13 cellular contexts compared by ENCODE assay signal in the genomic region with DNA sequence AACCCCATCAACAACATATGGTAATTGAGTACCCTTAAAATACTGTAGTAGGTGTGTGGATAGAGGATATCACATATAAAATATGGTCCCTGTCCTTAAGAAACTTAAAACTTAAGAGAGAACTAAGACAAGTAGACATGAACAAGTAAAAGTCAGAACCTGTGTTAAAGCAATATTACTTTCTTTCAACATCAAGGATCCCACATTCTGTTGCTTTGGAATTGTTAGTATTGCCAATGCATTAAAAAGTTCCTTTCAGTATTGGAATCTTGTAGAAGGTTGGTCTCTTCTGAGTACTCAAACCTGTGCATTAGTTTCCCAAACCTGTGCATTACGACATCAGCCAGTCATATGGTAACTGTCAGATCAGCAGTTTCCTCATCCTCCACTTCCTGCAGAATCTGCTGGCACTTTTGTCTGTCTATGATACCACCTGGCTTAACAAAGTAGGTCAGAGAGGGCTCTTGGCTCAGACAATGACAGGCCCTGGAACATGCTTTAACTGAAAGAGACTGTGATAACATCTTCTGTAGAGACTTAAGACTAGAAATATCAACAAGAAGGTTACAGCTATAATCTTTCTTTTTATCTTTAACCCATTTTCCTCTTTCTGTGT. TPM values are rescaled to one million over a fixed set of nuclear protein-coding genes. Genes with fewer than 3 reads are reported as not detected.
A peak's percentile ranks its signal among the peaks of the same experiment; 100 is the strongest.
DNase-seq lines count a peak whose midpoint lies in the region; ATAC-seq, FAIRE-seq and TF ChIP-seq lines count a peak whose summit lies in the region.
"Had no signal": no experiment of that assay in that cellular context is flagged by ENCODE, and none has a peak within 500 bp of the region (broad histone marks: within the 10 kb centered on the region; RNA-seq: fewer than 3 reads in every experiment).

No MANE protein-coding gene starts in this region.

- H3K27ac Mint-ChIP-seq in CD4-positive, alpha-beta memory T cell = peak overlapping the region; percentile 30 to 93 (median 81)

- peaks cover 2 to 14% (median 12%) of the 10 kb centered on the region in 4 donors for H3K4me1 Mint-ChIP-seq in CD4-positive, alpha-beta memory T cell

- no peaks in the 10 kb centered on the region for H3K27me3 ChIP-seq in CD4-positive, alpha-beta memory T cell (ENCODE audit: insufficient read depth, low read length)
- H3K27me3 ChIP-seq in RWPE2 (ENCODE audit: insufficient read depth, poor library complexity, severe bottlenecking) = no peaks in the 10 kb centered on the region
- H3K27me3 ChIP-seq: right lobe of liver, testis had no signal

- DNase-seq in A549 (ENCODE audit: low read depth in 1 of 2, low spot score in 1 of 2) (no peak), RWPE2 (ENCODE audit: low spot score) (no peak), HTR-8/SVneo (ENCODE audit: insufficient read length, low spot score) (no peak), NCI-H2171 treated with DMSO at 0.1 percent for 48 hours (lab: John Stamatoyannopoulos, UW) (no peak)
- peak; percentile 37 to 77 (median 62) for DNase-seq in CD4-positive, alpha-beta memory T cell
- peak; percentile 66 for DNase-seq in central memory CD4-positive, alpha-beta T cell
- DNase-seq: Caco-2, NCI-H1436 treated with DMSO at 0.1 percent for 48 hours, right lobe of liver, testis had no signal

- TF ChIP-seq RAD21 in A549 (conservative IDR thresholded peaks at IDR 0.05 in 1 of 2, IDR thresholded peaks at IDR 0.05 in 1 of 2) = no peak

- TF ChIP-seq EP300 in A549 (IDR thresholded peaks at IDR 0.05) = no peak

- H3K9me3 ChIP-seq in A549 = no peaks in the 10 kb centered on the region
- H3K9me3 ChIP-seq in CD4-positive, alpha-beta memory T cell (ENCODE audit: control insufficient read depth in 1 of 2, low read length in 2 of 2) = no peaks in the 10 kb centered on the region
- no peaks in the 10 kb centered on the region for H3K9me3 ChIP-seq in RWPE2 (ENCODE audit: severe bottlenecking)
- H3K9me3 ChIP-seq: Caco-2, right lobe of liver, testis had no signal

- FAIRE-seq in A549 (lab: Jason Lieb, UNC) (no peak), HTR-8/SVneo (lab: Jason Lieb, UNC) (no peak)
- FAIRE-seq: endometrium had no signal

- H3K4me3 Mint-ChIP-seq in CD4-positive, alpha-beta memory T cell = peak overlapping the region in 1 of 8 donors; percentile 10

- no peaks in the 10 kb centered on the region for H3K27me3 Mint-ChIP-seq in CD4-positive, alpha-beta memory T cell

- H3K27ac ChIP-seq in A549 = no peak overlapping the region
- H3K27ac ChIP-seq in CD4-positive, alpha-beta memory T cell (ENCODE audit: low read depth, low read length) = no peak overlapping the region
- no peak overlapping the region for H3K27ac ChIP-seq in RWPE2 (ENCODE audit: poor library complexity, severe bottlenecking)
- H3K27ac ChIP-seq: right lobe of liver, testis had no signal

- H3K36me3 Mint-ChIP-seq in CD4-positive, alpha-beta memory T cell = no peaks in the 10 kb centered on the region

- POLR2A ChIA-PET in A549 (lab: Yijun Ruan, JAX) = no interaction called here
- POLR2A ChIA-PET in CD4-positive, alpha-beta memory T cell (lab: Charles Lee; ENCODE audit: partially characterized antibody) = interaction anchor here (1.0 to 1.2 kb wide), 2 partner anchors 56 to 80 kb away, joined by 3 read pairs; a partner anchor contains a TSS

- no peaks in the 10 kb centered on the region for H3K36me3 ChIP-seq in CD4-positive, alpha-beta memory T cell (ENCODE audit: insufficient read depth, low read length)
- no peaks in the 10 kb centered on the region for H3K36me3 ChIP-seq in RWPE2 (ENCODE audit: low read depth)
- H3K36me3 ChIP-seq: right lobe of liver had no signal

- intact Hi-C loops in CD4-positive, alpha-beta memory T cell (cut with micrococcal nuclease) = no loop called here

- TF ChIP-seq POLR2A in A549 (IDR thresholded peaks at IDR 0.05; ENCODE audit: low read length) = no peak

- 52% methylated on average over 1 of the region's 1 CpG for WGBS in A549 (ENCODE audit: missing lambda C conversion rate)

- no peaks in the 10 kb centered on the region for H3K4me1 ChIP-seq in A549
- peaks cover 17% of the 10 kb centered on the region for H3K4me1 ChIP-seq in CD4-positive, alpha-beta memory T cell (ENCODE audit: insufficient read depth, low read length)
- peaks cover 11% of the 10 kb centered on the region for H3K4me1 ChIP-seq in RWPE2 (ENCODE audit: insufficient read depth, poor library complexity, severe bottlenecking)
- H3K4me1 ChIP-seq: right lobe of liver, testis had no signal

- H3K4me2 ChIP-seq in A549 = no peak overlapping the region

- ATAC-seq in A549 (no peak), RWPE2 (ENCODE audit: low read depth) (peak; percentile 40; the same call in 1 of the 3 replicates), HG03045 (IDR thresholded peaks at IDR 0.05; ENCODE audit: unreplicated experiment) (no peak), GM21447 (IDR thresholded peaks at IDR 0.05; ENCODE audit: unreplicated experiment) (no peak)

- TF ChIP-seq CTCF in A549 (IDR thresholded peaks at IDR 0.05) (no peak), RWPE2 (IDR thresholded peaks at IDR 0.05; ENCODE audit: poor library complexity, severe bottlenecking) (no peak)

- CTCF ChIA-PET in A549 (lab: Yijun Ruan, JAX) = no interaction called here
- CTCF ChIA-PET in CD4-positive, alpha-beta memory T cell (lab: Charles Lee; ENCODE audit: partially characterized antibody) = no interaction called here

- no peak overlapping the region for H3K4me3 ChIP-seq in A549
- no peak overlapping the region for H3K4me3 ChIP-seq in CD4-positive, alpha-beta memory T cell (ENCODE audit: low read length in 2 of 2)
- H3K4me3 ChIP-seq in RWPE2 (ENCODE audit: severe bottlenecking) = no peak overlapping the region
- H3K4me3 ChIP-seq: right lobe of liver, testis had no signal

- H3K9me3 Mint-ChIP-seq in CD4-positive, alpha-beta memory T cell = no peaks in the 10 kb centered on the region

TF ChIP-seq in A549, 52 proteins besides CTCF, POLR2A, EP300 and RAD21:
- TF ChIP-seq, protein P1, sequence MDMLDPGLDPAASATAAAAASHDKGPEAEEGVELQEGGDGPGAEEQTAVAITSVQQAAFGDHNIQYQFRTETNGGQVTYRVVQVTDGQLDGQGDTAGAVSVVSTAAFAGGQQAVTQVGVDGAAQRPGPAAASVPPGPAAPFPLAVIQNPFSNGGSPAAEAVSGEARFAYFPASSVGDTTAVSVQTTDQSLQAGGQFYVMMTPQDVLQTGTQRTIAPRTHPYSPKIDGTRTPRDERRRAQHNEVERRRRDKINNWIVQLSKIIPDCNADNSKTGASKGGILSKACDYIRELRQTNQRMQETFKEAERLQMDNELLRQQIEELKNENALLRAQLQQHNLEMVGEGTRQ (IDR thresholded peaks at IDR 0.05) = no peak
- TF ChIP-seq MAZ (IDR thresholded peaks at IDR 0.05; ENCODE audit: borderline replicate concordance, low read depth, low read length) (no peak), MAFK (IDR thresholded peaks at IDR 0.05; ENCODE audit: partially characterized antibody) (peak; percentile 72)

RNA-seq across cellular contexts. Expression of a gene that starts 56.5 kb away (rescaled TPM):
- polyA plus RNA-seq in A549 (2011; rRNA removed) (9.9 and 11.4 TPM in 2 replicates), A549 (2017; fragmentation: RNase III; extraction: RNeasy Plus Mini Kit Qiagen cat#74134 plus additional on column Dnase treatment) (7.3 to 9.3 TPM (median 9.1 TPM) in 3 replicates)
- 5.8 and 7.8 TPM in 2 replicates for polyA plus RNA-seq in A549 (2012; cell fraction: cytosol; rRNA removed)
- polyA plus RNA-seq in A549 (2012; cell fraction: nucleus; rRNA removed) = 5.2 and 7.0 TPM in 2 replicates
- polyA minus RNA-seq in A549 (2011; rRNA and poly(A)+ RNA removed) = 3.0 and 5.0 TPM in 2 replicates
- total RNA-seq in CD4-positive, alpha-beta memory T cell = 10 to 100 TPM; 16.4 to 16.6 TPM
- 1 to 10 TPM; 2.6 to 4.8 TPM for polyA plus RNA-seq in CD4-positive, alpha-beta memory T cell

Comparison
In these comparisons a context has a peak if more than half of its experiments do, and no peak if none do; other contexts are left out.
1. DNase-seq: peak in CD4-positive, alpha-beta memory T cell (5 of 5) and central memory CD4-positive, alpha-beta T cell (single experiment); none in A549 (0 of 2), RWPE2 (single experiment), HTR-8/SVneo (single experiment) and NCI-H2171 treated with DMSO at 0.1 percent for 48 hours (single experiment).